In genomic region chr17:17806611-17807010, GRCh38 we compare ENCODE assay signal across 2 cellular contexts.
A peak's percentile ranks its signal among the peaks of the same experiment; 100 is the strongest.
TF ChIP-seq lines count a peak whose summit lies in the region.

No MANE protein-coding gene starts in this region.

TF ChIP-seq in HepG2, 621 proteins besides CTCF, POLR2A, EP300 and RAD21 (continues in another document):
- TF ChIP-seq ZNF451 (CRISPR knock-in tag; IDR thresholded peaks at IDR 0.05) (no peak), SALL1 (CRISPR knock-in tag; IDR thresholded peaks at IDR 0.05) (peak; percentile 69), BHLHE40 (IDR thresholded peaks at IDR 0.05; ENCODE audit: low read length) (no peak), SRSF4 (IDR thresholded peaks at IDR 0.05; ENCODE audit: low read depth, low read length, poor library complexity, severe bottlenecking) (no peak), FOXK2 (IDR thresholded peaks at IDR 0.05) (no peak), ZNF670 (CRISPR knock-in tag; IDR thresholded peaks at IDR 0.05; ENCODE audit: borderline replicate concordance) (no peak), NFYC (CRISPR knock-in tag; IDR thresholded peaks at IDR 0.05) (no peak), ZNF331 (CRISPR knock-in tag; IDR thresholded peaks at IDR 0.05) (0 out of 2 replicates have a peak, but pooled peaks have one; percentile 24), TRIM22 (IDR thresholded peaks at IDR 0.05) (no peak), RBM22 (optimal IDR thresholded peaks at IDR 0.05; ENCODE audit: low read length) (no peak), THYN1 (CRISPR knock-in tag; IDR thresholded peaks at IDR 0.05; ENCODE audit: borderline replicate concordance, low read depth) (no peak), MED1 (CRISPR knock-in tag; IDR thresholded peaks at IDR 0.05) (peak; percentile 69), STAG1 (CRISPR knock-in tag; IDR thresholded peaks at IDR 0.05) (peak; percentile 30; the same call in 1 of the 2 replicates), MEIS1 (CRISPR knock-in tag; IDR thresholded peaks at IDR 0.05; ENCODE audit: borderline replicate concordance) (no peak), ZNF558 (CRISPR knock-in tag; IDR thresholded peaks at IDR 0.05; ENCODE audit: borderline replicate concordance) (no peak), ARID4A (CRISPR knock-in tag; IDR thresholded peaks at IDR 0.05; ENCODE audit: borderline replicate concordance) (peak; percentile 68; the same call in 1 of the 2 replicates), MEF2D (CRISPR knock-in tag; IDR thresholded peaks at IDR 0.05) (no peak), THRA (CRISPR knock-in tag; IDR thresholded peaks at IDR 0.05; ENCODE audit: borderline replicate concordance) (peak; percentile 94; the same call in 1 of the 2 replicates), RARG (CRISPR knock-in tag; IDR thresholded peaks at IDR 0.05; ENCODE audit: low read depth) (no peak)
- TF ChIP-seq, protein P1, sequence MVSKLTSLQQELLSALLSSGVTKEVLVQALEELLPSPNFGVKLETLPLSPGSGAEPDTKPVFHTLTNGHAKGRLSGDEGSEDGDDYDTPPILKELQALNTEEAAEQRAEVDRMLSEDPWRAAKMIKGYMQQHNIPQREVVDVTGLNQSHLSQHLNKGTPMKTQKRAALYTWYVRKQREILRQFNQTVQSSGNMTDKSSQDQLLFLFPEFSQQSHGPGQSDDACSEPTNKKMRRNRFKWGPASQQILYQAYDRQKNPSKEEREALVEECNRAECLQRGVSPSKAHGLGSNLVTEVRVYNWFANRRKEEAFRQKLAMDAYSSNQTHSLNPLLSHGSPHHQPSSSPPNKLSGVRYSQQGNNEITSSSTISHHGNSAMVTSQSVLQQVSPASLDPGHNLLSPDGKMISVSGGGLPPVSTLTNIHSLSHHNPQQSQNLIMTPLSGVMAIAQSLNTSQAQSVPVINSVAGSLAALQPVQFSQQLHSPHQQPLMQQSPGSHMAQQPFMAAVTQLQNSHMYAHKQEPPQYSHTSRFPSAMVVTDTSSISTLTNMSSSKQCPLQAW (CRISPR knock-in tag; IDR thresholded peaks at IDR 0.05), result peak; percentile 65; the same call in 1 of the 2 replicates
- TF ChIP-seq, protein P2, sequence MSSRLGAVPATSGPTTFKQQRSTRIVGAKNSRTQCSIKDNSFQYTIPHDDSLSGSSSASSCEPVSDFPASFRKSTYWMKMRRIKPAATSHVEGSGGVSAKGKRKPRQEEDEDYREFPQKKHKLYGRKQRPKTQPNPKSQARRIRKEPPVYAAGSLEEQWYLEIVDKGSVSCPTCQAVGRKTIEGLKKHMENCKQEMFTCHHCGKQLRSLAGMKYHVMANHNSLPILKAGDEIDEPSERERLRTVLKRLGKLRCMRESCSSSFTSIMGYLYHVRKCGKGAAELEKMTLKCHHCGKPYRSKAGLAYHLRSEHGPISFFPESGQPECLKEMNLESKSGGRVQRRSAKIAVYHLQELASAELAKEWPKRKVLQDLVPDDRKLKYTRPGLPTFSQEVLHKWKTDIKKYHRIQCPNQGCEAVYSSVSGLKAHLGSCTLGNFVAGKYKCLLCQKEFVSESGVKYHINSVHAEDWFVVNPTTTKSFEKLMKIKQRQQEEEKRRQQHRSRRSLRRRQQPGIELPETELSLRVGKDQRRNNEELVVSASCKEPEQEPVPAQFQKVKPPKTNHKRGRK (CRISPR knock-in tag; IDR thresholded peaks at IDR 0.05), result no peak

TF ChIP-seq in GM23338, 12 proteins besides CTCF, POLR2A, EP300 and RAD21:
- TF ChIP-seq REST (IDR thresholded peaks at IDR 0.05; ENCODE audit: unreplicated experiment) (no peak), NANOG (IDR thresholded peaks at IDR 0.05; ENCODE audit: borderline replicate concordance) (no peak), JUNB (IDR thresholded peaks at IDR 0.05; ENCODE audit: unreplicated experiment) (no peak), POLR2AphosphoS5 (IDR thresholded peaks at IDR 0.05; ENCODE audit: low read depth) (no peak), ZNF331 (CRISPR knock-in tag; IDR thresholded peaks at IDR 0.05; ENCODE audit: low read depth) (no peak), STAT1 (IDR thresholded peaks at IDR 0.05; ENCODE audit: unreplicated experiment) (no peak), EZH2 (IDR thresholded peaks at IDR 0.05; ENCODE audit: low read depth, unreplicated experiment) (no peak), ZNF114 (CRISPR knock-in tag; IDR thresholded peaks at IDR 0.05) (no peak), ETS1 (IDR thresholded peaks at IDR 0.05) (no peak)
- TF ChIP-seq, protein P3, sequence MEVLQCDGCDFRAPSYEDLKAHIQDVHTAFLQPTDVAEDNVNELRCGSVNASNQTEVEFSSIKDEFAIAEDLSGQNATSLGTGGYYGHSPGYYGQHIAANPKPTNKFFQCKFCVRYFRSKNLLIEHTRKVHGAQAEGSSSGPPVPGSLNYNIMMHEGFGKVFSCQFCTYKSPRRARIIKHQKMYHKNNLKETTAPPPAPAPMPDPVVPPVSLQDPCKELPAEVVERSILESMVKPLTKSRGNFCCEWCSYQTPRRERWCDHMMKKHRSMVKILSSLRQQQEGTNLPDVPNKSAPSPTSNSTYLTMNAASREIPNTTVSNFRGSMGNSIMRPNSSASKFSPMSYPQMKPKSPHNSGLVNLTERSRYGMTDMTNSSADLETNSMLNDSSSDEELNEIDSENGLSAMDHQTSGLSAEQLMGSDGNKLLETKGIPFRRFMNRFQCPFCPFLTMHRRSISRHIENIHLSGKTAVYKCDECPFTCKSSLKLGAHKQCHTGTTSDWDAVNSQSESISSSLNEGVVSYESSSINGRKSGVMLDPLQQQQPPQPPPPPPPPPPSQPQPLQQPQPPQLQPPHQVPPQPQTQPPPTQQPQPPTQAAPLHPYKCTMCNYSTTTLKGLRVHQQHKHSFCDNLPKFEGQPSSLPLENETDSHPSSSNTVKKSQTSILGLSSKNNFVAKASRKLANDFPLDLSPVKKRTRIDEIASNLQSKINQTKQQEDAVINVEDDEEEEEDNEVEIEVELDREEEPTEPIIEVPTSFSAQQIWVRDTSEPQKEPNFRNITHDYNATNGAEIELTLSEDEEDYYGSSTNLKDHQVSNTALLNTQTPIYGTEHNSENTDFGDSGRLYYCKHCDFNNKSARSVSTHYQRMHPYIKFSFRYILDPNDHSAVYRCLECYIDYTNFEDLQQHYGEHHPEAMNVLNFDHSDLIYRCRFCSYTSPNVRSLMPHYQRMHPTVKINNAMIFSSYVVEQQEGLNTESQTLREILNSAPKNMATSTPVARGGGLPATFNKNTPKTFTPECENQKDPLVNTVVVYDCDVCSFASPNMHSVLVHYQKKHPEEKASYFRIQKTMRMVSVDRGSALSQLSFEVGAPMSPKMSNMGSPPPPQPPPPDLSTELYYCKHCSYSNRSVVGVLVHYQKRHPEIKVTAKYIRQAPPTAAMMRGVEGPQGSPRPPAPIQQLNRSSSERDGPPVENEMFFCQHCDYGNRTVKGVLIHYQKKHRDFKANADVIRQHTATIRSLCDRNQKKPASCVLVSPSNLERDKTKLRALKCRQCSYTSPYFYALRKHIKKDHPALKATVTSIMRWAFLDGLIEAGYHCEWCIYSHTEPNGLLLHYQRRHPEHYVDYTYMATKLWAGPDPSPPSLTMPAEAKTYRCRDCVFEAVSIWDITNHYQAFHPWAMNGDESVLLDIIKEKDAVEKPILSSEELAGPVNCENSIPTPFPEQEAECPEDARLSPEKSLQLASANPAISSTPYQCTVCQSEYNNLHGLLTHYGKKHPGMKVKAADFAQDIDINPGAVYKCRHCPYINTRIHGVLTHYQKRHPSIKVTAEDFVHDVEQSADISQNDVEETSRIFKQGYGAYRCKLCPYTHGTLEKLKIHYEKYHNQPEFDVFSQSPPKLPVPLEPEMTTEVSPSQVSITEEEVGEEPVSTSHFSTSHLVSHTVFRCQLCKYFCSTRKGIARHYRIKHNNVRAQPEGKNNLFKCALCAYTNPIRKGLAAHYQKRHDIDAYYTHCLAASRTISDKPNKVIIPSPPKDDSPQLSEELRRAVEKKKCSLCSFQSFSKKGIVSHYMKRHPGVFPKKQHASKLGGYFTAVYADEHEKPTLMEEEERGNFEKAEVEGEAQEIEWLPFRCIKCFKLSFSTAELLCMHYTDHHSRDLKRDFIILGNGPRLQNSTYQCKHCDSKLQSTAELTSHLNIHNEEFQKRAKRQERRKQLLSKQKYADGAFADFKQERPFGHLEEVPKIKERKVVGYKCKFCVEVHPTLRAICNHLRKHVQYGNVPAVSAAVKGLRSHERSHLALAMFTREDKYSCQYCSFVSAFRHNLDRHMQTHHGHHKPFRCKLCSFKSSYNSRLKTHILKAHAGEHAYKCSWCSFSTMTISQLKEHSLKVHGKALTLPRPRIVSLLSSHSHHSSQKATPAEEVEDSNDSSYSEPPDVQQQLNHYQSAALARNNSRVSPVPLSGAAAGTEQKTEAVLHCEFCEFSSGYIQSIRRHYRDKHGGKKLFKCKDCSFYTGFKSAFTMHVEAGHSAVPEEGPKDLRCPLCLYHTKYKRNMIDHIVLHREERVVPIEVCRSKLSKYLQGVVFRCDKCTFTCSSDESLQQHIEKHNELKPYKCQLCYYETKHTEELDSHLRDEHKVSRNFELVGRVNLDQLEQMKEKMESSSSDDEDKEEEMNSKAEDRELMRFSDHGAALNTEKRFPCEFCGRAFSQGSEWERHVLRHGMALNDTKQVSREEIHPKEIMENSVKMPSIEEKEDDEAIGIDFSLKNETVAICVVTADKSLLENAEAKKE (CRISPR knock-in tag; IDR thresholded peaks at IDR 0.05), result no peak
